ENCODE assay signal across 17 cellular contexts in genomic region chr1:91828007-91828321, GRCh38. TPM values are rescaled to one million over a fixed set of nuclear protein-coding genes. Genes with fewer than 3 reads are reported as not detected.
DNase-seq lines count a peak whose midpoint lies in the region; ATAC-seq and TF ChIP-seq lines count a peak whose summit lies in the region.
"Had no signal": no experiment of that assay in that cellular context is flagged by ENCODE, and none has a peak within 500 bp of the region (broad histone marks: within the 10 kb centered on the region; RNA-seq: fewer than 3 reads in every experiment).

No MANE protein-coding gene starts in this region.

- H3K27ac ChIP-seq in epithelial cell of prostate (peak overlapping the region; percentile 23), right lobe of liver (peak overlapping the region; percentile 57 to 61 (median 57)), smooth muscle cell (ENCODE audit: low read depth) (peak overlapping the region; percentile 92)

- no peak overlapping the region for H3K4me3 ChIP-seq in right lobe of liver
- peak overlapping the region; percentile 13 for H3K4me3 ChIP-seq in smooth muscle cell
- H3K4me3 ChIP-seq: gastrocnemius medialis, uterus had no signal

- peaks cover 5% of the 10 kb centered on the region for H3K9me3 Mint-ChIP-seq in mesothelial cell of epicardium
- H3K9me3 Mint-ChIP-seq: activated CD4-positive, alpha-beta T cell treated with anti-CD3 and anti-CD28 coated beads, Interleukin-2, amount 10 ng/mL, durations not matched to agents 24 days and 14 days; activated naive CD4-positive, alpha-beta T cell treated with anti-CD3 and anti-CD28 coated beads, Interleukin-2, amount 50 U/mL, for 72 hours; naive thymus-derived CD8-positive, alpha-beta T cell; stimulated activated memory B cell treated with anti-CD40 and anti-IgM and Interleukin-4, amounts not matched to agents 10 μg/mL and 1 μg/mL and 100 μg/mL, for 72 hours had no signal

- no peak for TF ChIP-seq POLR2A in right lobe of liver (IDR thresholded peaks at IDR 0.05)

- no peak overlapping the region for H3K4me3 Mint-ChIP-seq in mesothelial cell of epicardium
- H3K4me3 Mint-ChIP-seq: activated CD4-positive, alpha-beta T cell treated with anti-CD3 and anti-CD28 coated beads, Interleukin-2, amount 10 ng/mL, durations not matched to agents 24 days and 14 days; B cell; naive thymus-derived CD8-positive, alpha-beta T cell; stimulated activated memory B cell treated with anti-CD40 and anti-IgM and Interleukin-4, amounts not matched to agents 10 μg/mL and 1 μg/mL and 100 μg/mL, for 72 hours had no signal

- 27% methylated on average over 5 of the region's 6 CpGs for WGBS in right lobe of liver (ENCODE audit: insufficient coverage, low coverage, low lambda C conversion rate, missing lambda C conversion rate)
- WGBS in smooth muscle cell (ENCODE audit: low lambda C conversion rate), result 27% methylated on average over 6 of the region's 6 CpGs

- peak; percentile 64 to 91 (median 82) for ATAC-seq in right lobe of liver
- ATAC-seq: activated naive CD4-positive, alpha-beta T cell treated with anti-CD3 and anti-CD28 coated beads, Interleukin-2, amount 50 U/mL, for 72 hours; gastrocnemius medialis; naive thymus-derived CD8-positive, alpha-beta T cell; stimulated activated memory B cell treated with anti-CD40 and anti-IgM and Interleukin-4, amounts not matched to agents 10 μg/mL and 1 μg/mL and 100 μg/mL, for 72 hours had no signal

- peak overlapping the region; percentile 81 for H3K4me2 ChIP-seq in smooth muscle cell

- no peaks in the 10 kb centered on the region for H3K36me3 Mint-ChIP-seq in mesothelial cell of epicardium
- H3K36me3 Mint-ChIP-seq: activated naive CD4-positive, alpha-beta T cell treated with anti-CD3 and anti-CD28 coated beads, Interleukin-2, amount 50 U/mL, for 72 hours; naive thymus-derived CD8-positive, alpha-beta T cell; stimulated activated memory B cell treated with anti-CD40 and anti-IgM and Interleukin-4, amounts not matched to agents 10 μg/mL and 1 μg/mL and 100 μg/mL, for 72 hours had no signal

- intact Hi-C loops in right lobe of liver (cut with DNase I), result no loop called here

- no peaks in the 10 kb centered on the region for H3F3A ChIP-seq in smooth muscle cell (ENCODE audit: low read depth)

- peaks cover 28% of the 10 kb centered on the region for H3K4me1 Mint-ChIP-seq in mesothelial cell of epicardium
- H3K4me1 Mint-ChIP-seq: B cell; stimulated activated memory B cell treated with anti-CD40 and anti-IgM and Interleukin-4, amounts not matched to agents 10 μg/mL and 1 μg/mL and 100 μg/mL, for 72 hours had no signal

- no peaks in the 10 kb centered on the region for H3K9me3 ChIP-seq in right lobe of liver
- H3K9me3 ChIP-seq in smooth muscle cell (replicated peaks; ENCODE audit: low read depth), result no peaks in the 10 kb centered on the region
- H3K9me3 ChIP-seq: gastrocnemius medialis, uterus had no signal

- H3K27me3 ChIP-seq in right lobe of liver (no peaks in the 10 kb centered on the region), smooth muscle cell (ENCODE audit: low read depth) (no peaks in the 10 kb centered on the region)
- H3K27me3 ChIP-seq: gastrocnemius medialis, uterus had no signal

- H2AFZ ChIP-seq in smooth muscle cell (ENCODE audit: low read depth), result no peak overlapping the region

- H3K27me3 Mint-ChIP-seq in mesothelial cell of epicardium (ENCODE audit: low read depth), result peaks cover 3% of the 10 kb centered on the region
- H3K27me3 Mint-ChIP-seq: naive thymus-derived CD8-positive, alpha-beta T cell; stimulated activated memory B cell treated with anti-CD40 and anti-IgM and Interleukin-4, amounts not matched to agents 10 μg/mL and 1 μg/mL and 100 μg/mL, for 72 hours had no signal

- peaks cover 78% of the 10 kb centered on the region for H3K79me2 ChIP-seq in smooth muscle cell (ENCODE audit: low read depth)

- H4K20me1 ChIP-seq in smooth muscle cell (ENCODE audit: low read depth), result peaks cover 54% of the 10 kb centered on the region

- H3K27ac Mint-ChIP-seq in mesothelial cell of epicardium, result no peak overlapping the region
- H3K27ac Mint-ChIP-seq: activated CD4-positive, alpha-beta T cell treated with anti-CD3 and anti-CD28 coated beads, Interleukin-2, amount 10 ng/mL, durations not matched to agents 24 days and 14 days; activated naive CD4-positive, alpha-beta T cell treated with anti-CD3 and anti-CD28 coated beads, Interleukin-2, amount 50 U/mL, for 72 hours; B cell; stimulated activated memory B cell treated with anti-CD40 and anti-IgM and Interleukin-4, amounts not matched to agents 10 μg/mL and 1 μg/mL and 100 μg/mL, for 72 hours had no signal

- H3K36me3 ChIP-seq in right lobe of liver (no peaks in the 10 kb centered on the region), smooth muscle cell (ENCODE audit: low read depth) (no peaks in the 10 kb centered on the region)
- H3K36me3 ChIP-seq: gastrocnemius medialis, uterus had no signal

- peaks cover 0 to 41% (median 22%) of the 10 kb centered on the region in 4 donors for H3K4me1 ChIP-seq in right lobe of liver
- H3K4me1 ChIP-seq in smooth muscle cell (ENCODE audit: low read depth), result peaks cover 14% of the 10 kb centered on the region

- DNase-seq in LoVo (ENCODE audit: low spot score) (peak; percentile 40), epithelial cell of prostate (ENCODE audit: low read depth, low spot score) (no peak), right lobe of liver (no peak), smooth muscle cell (lab: John Stamatoyannopoulos, UW; ENCODE audit: unreplicated experiment) (no peak), mesothelial cell of epicardium (ENCODE audit: low spot score in 2 of 2, unreplicated experiment in 2 of 2) (no peak), retina (no peak), NCI-H345 (lab: John Stamatoyannopoulos, UW) (no peak)
- DNase-seq: activated CD4-positive, alpha-beta T cell treated with anti-CD3 and anti-CD28 coated beads, Interleukin-2, amount 10 ng/mL, durations not matched to agents 24 days and 14 days; DND-41; gastrocnemius medialis; GOT3; naive thymus-derived CD8-positive, alpha-beta T cell; NCI-H2081 treated with DMSO at 0.1 percent for 48 hours; uterus had no signal

- no peak overlapping the region for H3K9ac ChIP-seq in smooth muscle cell (ENCODE audit: low read depth)

- TF ChIP-seq CTCF in right lobe of liver (IDR thresholded peaks at IDR 0.05), result no peak
- TF ChIP-seq CTCF in smooth muscle cell (IDR thresholded peaks at IDR 0.05; ENCODE audit: borderline replicate concordance, insufficient read depth, poor library complexity, severe bottlenecking), result no peak
- TF ChIP-seq CTCF in mesothelial cell of epicardium (IDR thresholded peaks at IDR 0.05; ENCODE audit: unreplicated experiment), result no peak

RNA-seq across cellular contexts. Expression of gene TGFBR3, which starts 58.0 kb away (rescaled TPM):
- total RNA-seq in right lobe of liver, result 10 to 100 TPM in 5 of 6 experiments, 1 to 10 TPM in 1; 9.0 to 32.3 (median 18.1) TPM
- total RNA-seq in smooth muscle cell, result 112 TPM in 2 replicates
- 52.0 and 68.3 TPM in 2 replicates for polyA plus RNA-seq in smooth muscle cell
- 19.7 to 24.6 TPM (median 20.7 TPM) in 3 replicates for total RNA-seq in mesothelial cell of epicardium

Comparison
In these comparisons a context has a peak if more than half of its experiments do, and no peak if none do; other contexts are left out.
1. H3K27ac ChIP-seq: peak in every context shown above with its lines; median percentile 92 in smooth muscle cell; 57 in right lobe of liver; 23 in epithelial cell of prostate.